In genomic region chr12:49565119-49565955, GRCh38 we compare ENCODE assay signal across 15 cellular contexts. TPM values are rescaled to one million over a fixed set of nuclear protein-coding genes. Genes with fewer than 3 reads are reported as not detected.
DNase-seq lines count a peak whose midpoint lies in the region; ATAC-seq and TF ChIP-seq lines count a peak whose summit lies in the region.
"Had no signal": no experiment of that assay in that cellular context is flagged by ENCODE, and none has a peak within 500 bp of the region (broad histone marks: within the 10 kb centered on the region; RNA-seq: fewer than 3 reads in every experiment).

No MANE protein-coding gene starts in this region.

- CTCF ChIA-PET in naive thymus-derived CD4-positive, alpha-beta T cell (lab: Charles Lee) = interaction anchor here (0.8 to 1.2 kb wide), 2 partner anchors 26 to 58 kb away, joined by 3 to 5 read pairs; partner anchors contain the start of gene PRPF40B

- POLR2A ChIA-PET in naive thymus-derived CD4-positive, alpha-beta T cell (lab: Charles Lee) = interaction anchor here (0.6 kb wide), 1 partner anchor 28 kb away, joined by 3 read pairs; no protein-coding TSS in a partner anchor

- peak overlapping the region; percentile 85 for H3K27ac ChIP-seq in cingulate gyrus (ENCODE audit: low read depth, low read length)
- no peak overlapping the region for H3K27ac ChIP-seq in naive thymus-derived CD4-positive, alpha-beta T cell (ENCODE audit: low read depth, low read length)
- H3K27ac ChIP-seq in tibial nerve = no peak overlapping the region
- H3K27ac ChIP-seq: body of pancreas, KMS-11 had no signal

- TF ChIP-seq EP300 in tibial nerve (IDR thresholded peaks at IDR 0.05) = no peak

- peaks cover 33 to 42% of the 10 kb centered on the region in 2 donors for H3K4me1 ChIP-seq in naive thymus-derived CD4-positive, alpha-beta T cell (ENCODE audit: control insufficient read depth in 2 of 2, insufficient read depth in 2 of 2, low read length in 2 of 2)
- peaks cover 0 to 42% (median 14%) of the 10 kb centered on the region in 4 donors for H3K4me1 ChIP-seq in tibial nerve

- TF ChIP-seq POLR2A in tibial nerve (IDR thresholded peaks at IDR 0.05) = no peak

- H3K27ac Mint-ChIP-seq in activated naive CD8-positive, alpha-beta T cell = no peak overlapping the region
- no peak overlapping the region for H3K27ac Mint-ChIP-seq in activated naive CD8-positive, alpha-beta T cell treated with anti-CD3 and anti-CD28 coated beads for 36 hours
- peak overlapping the region in 8 of 9 donors; percentile 14 to 73 (median 46) for H3K27ac Mint-ChIP-seq in naive thymus-derived CD4-positive, alpha-beta T cell

- TF ChIP-seq CTCF in tibial nerve (IDR thresholded peaks at IDR 0.05) = no peak

- ATAC-seq in naive thymus-derived CD4-positive, alpha-beta T cell = no peak
- ATAC-seq in HG02759 (IDR thresholded peaks at IDR 0.05; ENCODE audit: unreplicated experiment) = no peak
- ATAC-seq in GM19452 (IDR thresholded peaks at IDR 0.05; ENCODE audit: unreplicated experiment) = no peak
- ATAC-seq: body of pancreas had no signal

- no peaks in the 10 kb centered on the region for H3K9me3 ChIP-seq in naive thymus-derived CD4-positive, alpha-beta T cell (ENCODE audit: control insufficient read depth in 2 of 3, low read length in 3 of 3)
- no peaks in the 10 kb centered on the region for H3K9me3 ChIP-seq in tibial nerve
- H3K9me3 ChIP-seq: body of pancreas had no signal

- no peaks in the 10 kb centered on the region for H3K9me3 Mint-ChIP-seq in activated naive CD8-positive, alpha-beta T cell (ENCODE audit: low read depth)
- H3K9me3 Mint-ChIP-seq in activated naive CD8-positive, alpha-beta T cell treated with anti-CD3 and anti-CD28 coated beads for 36 hours = no peaks in the 10 kb centered on the region
- H3K9me3 Mint-ChIP-seq in naive thymus-derived CD4-positive, alpha-beta T cell = no peaks in the 10 kb centered on the region

- H3K27me3 ChIP-seq in naive thymus-derived CD4-positive, alpha-beta T cell (ENCODE audit: control insufficient read depth in 2 of 2, insufficient read depth in 2 of 2, low read length in 2 of 2) = no peaks in the 10 kb centered on the region
- no peaks in the 10 kb centered on the region for H3K27me3 ChIP-seq in tibial nerve
- H3K27me3 ChIP-seq: body of pancreas had no signal

- intact Hi-C loops in naive thymus-derived CD4-positive, alpha-beta T cell (cut with micrococcal nuclease) = loop anchor here (1.0 to 5.0 kb wide), 6 partner anchors 12 to 547 kb away; partner anchors contain the start of genes BCDIN3D (in 1 of the 2), COX14 (in 1 of the 2), FMNL3 (in 1 of the 2) and SPATS2 (in 1 of the 2)

- peaks cover 16 to 55% (median 34%) of the 10 kb centered on the region in 3 experiments for H3K36me3 ChIP-seq in naive thymus-derived CD4-positive, alpha-beta T cell (ENCODE audit: control insufficient read depth in 2 of 3, insufficient read depth in 3 of 3, low read length in 3 of 3)
- peaks cover 4 to 58% (median 12%) of the 10 kb centered on the region in 3 donors for H3K36me3 ChIP-seq in tibial nerve

- H3K36me3 Mint-ChIP-seq in activated naive CD8-positive, alpha-beta T cell = peaks cover 4% of the 10 kb centered on the region
- peaks cover 31% of the 10 kb centered on the region for H3K36me3 Mint-ChIP-seq in activated naive CD8-positive, alpha-beta T cell treated with anti-CD3 and anti-CD28 coated beads for 36 hours
- peaks cover 8 to 27% (median 16%) of the 10 kb centered on the region in 5 donors for H3K36me3 Mint-ChIP-seq in naive thymus-derived CD4-positive, alpha-beta T cell

- no peak overlapping the region for H3K4me3 ChIP-seq in naive thymus-derived CD4-positive, alpha-beta T cell (ENCODE audit: low read length)
- H3K4me3 ChIP-seq in tibial nerve = no peak overlapping the region
- H3K4me3 ChIP-seq: body of pancreas had no signal

- 88 to 92% methylated on average over 9 of the region's 9 CpGs for WGBS in tibial nerve, 2 donors

- H3K4me1 Mint-ChIP-seq in activated naive CD8-positive, alpha-beta T cell (ENCODE audit: low read depth) = peaks cover 50% of the 10 kb centered on the region
- peaks cover 45% of the 10 kb centered on the region for H3K4me1 Mint-ChIP-seq in activated naive CD8-positive, alpha-beta T cell treated with anti-CD3 and anti-CD28 coated beads for 36 hours
- H3K4me1 Mint-ChIP-seq in naive thymus-derived CD4-positive, alpha-beta T cell = peaks cover 32 to 65% (median 53%) of the 10 kb centered on the region in 7 donors

- H3K27me3 Mint-ChIP-seq in activated naive CD8-positive, alpha-beta T cell = no peaks in the 10 kb centered on the region
- no peaks in the 10 kb centered on the region for H3K27me3 Mint-ChIP-seq in activated naive CD8-positive, alpha-beta T cell treated with anti-CD3 and anti-CD28 coated beads for 36 hours
- H3K27me3 Mint-ChIP-seq in naive thymus-derived CD4-positive, alpha-beta T cell = peaks cover 0 to 3% (median 0%) of the 10 kb centered on the region in 5 donors

- DNase-seq in activated naive CD8-positive, alpha-beta T cell treated with anti-CD3 and anti-CD28 coated beads for 36 hours = no peak
- DNase-seq in naive thymus-derived CD4-positive, alpha-beta T cell = no peak
- DNase-seq in NCI-H226 = no peak
- DNase-seq in tibial nerve (ENCODE audit: low spot score in 2 of 2) = no peak
- DNase-seq: body of pancreas, DMS79, NCI-H1694 treated with DMSO at 0.1 percent for 48 hours, NCI-H526, SHP77 treated with DMSO at 0.1 percent for 48 hours had no signal

- peak overlapping the region; percentile 28 for H3K4me3 Mint-ChIP-seq in activated naive CD8-positive, alpha-beta T cell
- H3K4me3 Mint-ChIP-seq in activated naive CD8-positive, alpha-beta T cell treated with anti-CD3 and anti-CD28 coated beads for 36 hours = no peak overlapping the region
- peak overlapping the region; percentile 21 to 94 (median 48) for H3K4me3 Mint-ChIP-seq in naive thymus-derived CD4-positive, alpha-beta T cell

RNA-seq across cellular contexts. Expression of gene MCRS1, which starts 2.6 kb away (rescaled TPM):
- total RNA-seq in activated naive CD8-positive, alpha-beta T cell treated with anti-CD3 and anti-CD28 coated beads for 36 hours = 10 to 100 TPM; 73.6 to 78.2 TPM
- total RNA-seq in naive thymus-derived CD4-positive, alpha-beta T cell = 10 to 100 TPM; 70.0 to 85.2 (median 71.4) TPM
- polyA plus RNA-seq in naive thymus-derived CD4-positive, alpha-beta T cell = 10 to 100 TPM; 55.5 to 61.6 TPM
- 10 to 100 TPM; 42.0 to 67.2 (median 64.5) TPM for total RNA-seq in tibial nerve

RNA-seq across cellular contexts. Expression of gene KCNH3, which starts 26.5 kb away (rescaled TPM):
- 10 to 100 TPM; 10.2 to 10.9 TPM for total RNA-seq in activated naive CD8-positive, alpha-beta T cell treated with anti-CD3 and anti-CD28 coated beads for 36 hours
- 1 to 10 TPM in 4 of 5 experiments, under 1 TPM in 1; 0.99 to 5.3 (median 3.8) TPM for total RNA-seq in naive thymus-derived CD4-positive, alpha-beta T cell
- 1 to 10 TPM; 1.9 to 3.8 TPM for polyA plus RNA-seq in naive thymus-derived CD4-positive, alpha-beta T cell
- under 1 TPM in 2 of 4 donors, not detected in 2; 0.21 to 0.30 TPM for total RNA-seq in tibial nerve
- total RNA-seq: glomerular endothelial cell had no signal

RNA-seq across cellular contexts. Expression of gene FAM186B, which starts 40.1 kb away (rescaled TPM):
- under 1 TPM; 0.14 to 0.41 TPM for total RNA-seq in activated naive CD8-positive, alpha-beta T cell treated with anti-CD3 and anti-CD28 coated beads for 36 hours
- 1 to 10 TPM in 1 of 5 experiments, under 1 TPM in 4; 0.24 to 1.1 (median 0.51) TPM for total RNA-seq in naive thymus-derived CD4-positive, alpha-beta T cell
- polyA plus RNA-seq in naive thymus-derived CD4-positive, alpha-beta T cell = under 1 TPM; 0.13 to 0.26 TPM
- under 1 TPM in 3 of 4 donors, not detected in 1; 0.42 to 0.98 (median 0.44) TPM for total RNA-seq in tibial nerve

RNA-seq across cellular contexts. Expression of gene PRPF40B, which starts 58.0 kb away (rescaled TPM):
- 1 to 10 TPM; 8.1 to 8.5 TPM for total RNA-seq in activated naive CD8-positive, alpha-beta T cell treated with anti-CD3 and anti-CD28 coated beads for 36 hours
- 10 to 100 TPM in 4 of 5 experiments, 1 to 10 TPM in 1; 7.8 to 24.1 (median 12.1) TPM for total RNA-seq in naive thymus-derived CD4-positive, alpha-beta T cell
- polyA plus RNA-seq in naive thymus-derived CD4-positive, alpha-beta T cell = 1 to 10 TPM; 2.0 to 4.2 TPM
- total RNA-seq in tibial nerve = 10 to 100 TPM; 18.1 to 36.0 (median 21.4) TPM

Comparison
In these comparisons a context has a peak if more than half of its experiments do, and no peak if none do; other contexts are left out.
1. H3K27ac Mint-ChIP-seq: peak in naive thymus-derived CD4-positive, alpha-beta T cell (8 of 9); none in activated naive CD8-positive, alpha-beta T cell (single experiment) and activated naive CD8-positive, alpha-beta T cell treated with anti-CD3 and anti-CD28 coated beads for 36 hours (single experiment).